13 cellular contexts compared by ENCODE assay signal in genomic region chr1:57072775-57073174, GRCh38.
DNase-seq lines count a peak whose midpoint lies in the region; ATAC-seq and TF ChIP-seq lines count a peak whose summit lies in the region.
"Had no signal": no experiment of that assay in that cellular context is flagged by ENCODE, and none has a peak within 500 bp of the region (broad histone marks: within the 10 kb centered on the region; RNA-seq: fewer than 3 reads in every experiment).

No MANE protein-coding gene starts in this region.

- H3K9me3 Mint-ChIP-seq in mesothelial cell of epicardium, result no peaks in the 10 kb centered on the region
- H3K9me3 Mint-ChIP-seq: nephron progenitor cell; stimulated activated effector memory CD8-positive, alpha-beta T cell treated with anti-CD3 and anti-CD28 coated beads, Interleukin-12 subunit alpha, Interleukin-12 subunit beta, amount 100 ng/mL, for 72 hours had no signal

- peaks cover 10% of the 10 kb centered on the region for H3K4me1 Mint-ChIP-seq in mesothelial cell of epicardium
- H3K4me1 Mint-ChIP-seq: immature natural killer cell; stimulated activated effector memory CD8-positive, alpha-beta T cell treated with anti-CD3 and anti-CD28 coated beads, Interleukin-12 subunit alpha, Interleukin-12 subunit beta, amount 100 ng/mL, for 72 hours had no signal

- H3K4me1 ChIP-seq in PC-3 (ENCODE audit: insufficient read depth, low read length), result no peaks in the 10 kb centered on the region

- CTCF ChIA-PET in PC-3 (lab: Charles Lee), result no interaction called here

- POLR2A ChIA-PET in PC-3 (lab: Charles Lee; ENCODE audit: unreplicated experiment), result no interaction called here

- H3K27me3 Mint-ChIP-seq in mesothelial cell of epicardium (ENCODE audit: low read depth), result peaks cover 6% of the 10 kb centered on the region

- no TSS peak for BruUV-seq in PC-3 (replicated peaks; lab: Mats Ljungman, UMichigan)

- H3K27ac ChIP-seq in PC-3 (ENCODE audit: low read length), result no peak overlapping the region

- no peak overlapping the region for H3K4me2 ChIP-seq in PC-3 (ENCODE audit: low read length)

- H3K4me3 ChIP-seq in HFF-Myc (replicated peaks; ENCODE audit: low read depth, low read length) (no peak overlapping the region), PC-3 (ENCODE audit: low read length) (no peak overlapping the region)

- H2AFZ ChIP-seq in PC-3 (ENCODE audit: low read length), result no peak overlapping the region

- ATAC-seq in GM18511 (IDR thresholded peaks at IDR 0.05; ENCODE audit: unreplicated experiment) (peak; percentile 55), PC-3 (no peak)
- ATAC-seq: stimulated activated effector memory CD8-positive, alpha-beta T cell treated with anti-CD3 and anti-CD28 coated beads, Interleukin-12 subunit alpha, Interleukin-12 subunit beta, amount 100 ng/mL, for 72 hours had no signal

- no peaks in the 10 kb centered on the region for H3K9me3 ChIP-seq in PC-3 (ENCODE audit: low read length)

- no peaks in the 10 kb centered on the region for H3F3A ChIP-seq in PC-3 (ENCODE audit: low read length, unreplicated experiment)

- H3K27ac Mint-ChIP-seq in mesothelial cell of epicardium, result no peak overlapping the region
- H3K27ac Mint-ChIP-seq: immature natural killer cell; nephron progenitor cell; stimulated activated effector memory CD8-positive, alpha-beta T cell treated with anti-CD3 and anti-CD28 coated beads, Interleukin-12 subunit alpha, Interleukin-12 subunit beta, amount 100 ng/mL, for 72 hours had no signal

- H3K27me3 ChIP-seq in PC-3 (ENCODE audit: low read length), result peaks cover 67% of the 10 kb centered on the region

- DNase-seq in HFF-Myc (ENCODE audit: extremely low read depth, low read depth) (no peak), PC-3 (peak; percentile 6), mesothelial cell of epicardium (ENCODE audit: low spot score in 2 of 2, unreplicated experiment in 2 of 2) (no peak), NCI-H226 (no peak), SIG-M5 treated with dmso at 0.1 percent for 504 hours (lab: John Stamatoyannopoulos, UW; ENCODE audit: unreplicated experiment) (no peak)
- DNase-seq in activated naive CD4-positive, alpha-beta T cell (lab: John Stamatoyannopoulos, UW), result no peak
- DNase-seq: DMS79 treated with DMSO at 0.1 percent for 48 hours, immature natural killer cell, NCI-H526, nephron progenitor cell, T-helper 1 cell had no signal

- H3K9ac ChIP-seq in PC-3 (ENCODE audit: low read length), result no peak overlapping the region

- no peaks in the 10 kb centered on the region for H3K36me3 Mint-ChIP-seq in mesothelial cell of epicardium
- H3K36me3 Mint-ChIP-seq: immature natural killer cell; stimulated activated effector memory CD8-positive, alpha-beta T cell treated with anti-CD3 and anti-CD28 coated beads, Interleukin-12 subunit alpha, Interleukin-12 subunit beta, amount 100 ng/mL, for 72 hours had no signal

- no peak overlapping the region for H3K4me3 Mint-ChIP-seq in mesothelial cell of epicardium
- H3K4me3 Mint-ChIP-seq: immature natural killer cell; nephron progenitor cell; stimulated activated effector memory CD8-positive, alpha-beta T cell treated with anti-CD3 and anti-CD28 coated beads, Interleukin-12 subunit alpha, Interleukin-12 subunit beta, amount 100 ng/mL, for 72 hours had no signal

- H3K79me2 ChIP-seq in PC-3 (ENCODE audit: low read length), result no peaks in the 10 kb centered on the region

- H3K36me3 ChIP-seq in PC-3 (ENCODE audit: low read depth, low read length), result no peaks in the 10 kb centered on the region

- H3K9me2 ChIP-seq in PC-3 (replicated peaks; ENCODE audit: low read length), result no peaks in the 10 kb centered on the region

- intact Hi-C loops in PC-3 (cut with micrococcal nuclease), result no loop called here

- no peaks in the 10 kb centered on the region for H4K20me1 ChIP-seq in PC-3 (ENCODE audit: low read length)

- TF ChIP-seq CTCF in HFF-Myc (IDR thresholded peaks at IDR 0.05; ENCODE audit: low read depth, low read length, missing control alignments) (peak; percentile 15), PC-3 (conservative IDR thresholded peaks at IDR 0.05; ENCODE audit: low read depth, low read length) (peak; percentile 26; the same call in 1 of the 2 replicates), mesothelial cell of epicardium (IDR thresholded peaks at IDR 0.05; ENCODE audit: unreplicated experiment) (peak; percentile 29)
